ENCODE assay signal across 1 cellular context in the genomic region with DNA sequence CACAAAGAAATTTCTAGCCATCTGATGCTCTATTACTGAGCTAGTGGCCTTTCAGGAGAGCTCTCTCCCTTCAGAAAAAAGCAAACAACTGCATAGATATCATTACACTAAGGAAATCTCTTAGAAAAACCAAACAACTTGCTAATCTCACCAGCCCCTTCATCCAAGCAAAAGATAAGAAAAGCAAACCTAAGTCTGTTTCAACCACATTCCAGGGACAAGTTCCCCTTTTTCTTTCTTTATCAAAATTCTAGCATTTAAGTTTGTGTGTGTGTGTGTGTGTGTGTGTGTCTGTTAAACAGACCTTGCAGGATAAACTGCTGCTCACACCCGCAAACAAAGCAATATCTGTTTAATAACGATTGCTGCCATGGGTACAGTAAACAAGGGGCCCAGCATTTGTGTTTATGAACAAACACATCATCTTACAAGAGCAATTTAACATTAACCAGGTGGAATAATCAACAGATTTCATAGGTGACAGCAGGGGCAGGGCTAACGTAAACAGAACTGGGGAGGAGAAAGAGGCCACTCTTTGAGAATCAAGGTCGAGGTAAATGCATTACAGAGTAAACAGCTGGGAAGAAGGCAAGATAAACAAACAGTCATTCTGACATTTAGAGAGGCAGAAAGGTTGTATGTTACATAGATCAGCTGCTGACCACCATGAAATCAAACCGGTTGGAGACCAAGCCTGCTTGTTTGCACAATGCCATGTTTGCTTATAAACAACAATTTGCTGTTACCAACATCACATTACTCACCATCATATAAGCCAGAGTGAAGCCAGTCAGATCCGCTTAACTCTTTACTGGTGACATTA.
TF ChIP-seq lines count a peak whose summit lies in the region.

No MANE protein-coding gene starts in this region.

TF ChIP-seq in HepG2, 621 proteins besides CTCF, POLR2A, EP300 and RAD21 (continued from another document and continues in another):
- TF ChIP-seq, protein P1, sequence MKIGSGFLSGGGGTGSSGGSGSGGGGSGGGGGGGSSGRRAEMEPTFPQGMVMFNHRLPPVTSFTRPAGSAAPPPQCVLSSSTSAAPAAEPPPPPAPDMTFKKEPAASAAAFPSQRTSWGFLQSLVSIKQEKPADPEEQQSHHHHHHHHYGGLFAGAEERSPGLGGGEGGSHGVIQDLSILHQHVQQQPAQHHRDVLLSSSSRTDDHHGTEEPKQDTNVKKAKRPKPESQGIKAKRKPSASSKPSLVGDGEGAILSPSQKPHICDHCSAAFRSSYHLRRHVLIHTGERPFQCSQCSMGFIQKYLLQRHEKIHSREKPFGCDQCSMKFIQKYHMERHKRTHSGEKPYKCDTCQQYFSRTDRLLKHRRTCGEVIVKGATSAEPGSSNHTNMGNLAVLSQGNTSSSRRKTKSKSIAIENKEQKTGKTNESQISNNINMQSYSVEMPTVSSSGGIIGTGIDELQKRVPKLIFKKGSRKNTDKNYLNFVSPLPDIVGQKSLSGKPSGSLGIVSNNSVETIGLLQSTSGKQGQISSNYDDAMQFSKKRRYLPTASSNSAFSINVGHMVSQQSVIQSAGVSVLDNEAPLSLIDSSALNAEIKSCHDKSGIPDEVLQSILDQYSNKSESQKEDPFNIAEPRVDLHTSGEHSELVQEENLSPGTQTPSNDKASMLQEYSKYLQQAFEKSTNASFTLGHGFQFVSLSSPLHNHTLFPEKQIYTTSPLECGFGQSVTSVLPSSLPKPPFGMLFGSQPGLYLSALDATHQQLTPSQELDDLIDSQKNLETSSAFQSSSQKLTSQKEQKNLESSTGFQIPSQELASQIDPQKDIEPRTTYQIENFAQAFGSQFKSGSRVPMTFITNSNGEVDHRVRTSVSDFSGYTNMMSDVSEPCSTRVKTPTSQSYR (CRISPR knock-in tag; IDR thresholded peaks at IDR 0.05; ENCODE audit: borderline replicate concordance) = peak; percentile 43; the same call in 1 of the 2 replicates
- TF ChIP-seq POLR2G (IDR thresholded peaks at IDR 0.05; ENCODE audit: low read depth, low read length) (no peak), PRMT3 (CRISPR knock-in tag; IDR thresholded peaks at IDR 0.05; ENCODE audit: borderline replicate concordance, low read depth) (peak; percentile 74; the same call in 1 of the 2 replicates), TBX3 (IDR thresholded peaks at IDR 0.05; ENCODE audit: borderline replicate concordance) (peak; percentile 100), FLYWCH1 (CRISPR knock-in tag; IDR thresholded peaks at IDR 0.05) (no peak), CAMTA2 (CRISPR knock-in tag; IDR thresholded peaks at IDR 0.05; ENCODE audit: borderline replicate concordance) (no peak), PCBP2 (optimal IDR thresholded peaks at IDR 0.05; ENCODE audit: low read depth, low read length, poor library complexity, severe bottlenecking) (no peak), MAFG (CRISPR knock-in tag; IDR thresholded peaks at IDR 0.05) (no peak), ZNF329 (CRISPR knock-in tag; IDR thresholded peaks at IDR 0.05; ENCODE audit: low read depth) (peak; percentile 69; the same call in 1 of the 2 replicates), ZNF839 (CRISPR knock-in tag; IDR thresholded peaks at IDR 0.05; ENCODE audit: borderline replicate concordance) (no peak), ZNF703 (CRISPR knock-in tag; IDR thresholded peaks at IDR 0.05; ENCODE audit: borderline replicate concordance) (peak; percentile 99), REPIN1 (CRISPR knock-in tag; IDR thresholded peaks at IDR 0.05; ENCODE audit: borderline replicate concordance, low read depth) (peak; percentile 90), FOXM1 (CRISPR knock-in tag; IDR thresholded peaks at IDR 0.05) (no peak), TBX2 (CRISPR knock-in tag; IDR thresholded peaks at IDR 0.05; ENCODE audit: borderline replicate concordance) (peak; percentile 100), ZNF530 (CRISPR knock-in tag; IDR thresholded peaks at IDR 0.05; ENCODE audit: low read depth) (no peak), ATM (IDR thresholded peaks at IDR 0.05; ENCODE audit: borderline replicate concordance) (no peak), ZNF10 (CRISPR knock-in tag; IDR thresholded peaks at IDR 0.05; ENCODE audit: borderline replicate concordance, low read depth) (no peak), ZNF143 (CRISPR knock-in tag; IDR thresholded peaks at IDR 0.05) (no peak), ZNF441 (CRISPR knock-in tag; IDR thresholded peaks at IDR 0.05; ENCODE audit: borderline replicate concordance) (peak; percentile 82), KDM1A (CRISPR knock-in tag; IDR thresholded peaks at IDR 0.05) (peak; percentile 12; the same call in 1 of the 2 replicates), MLLT10 (CRISPR knock-in tag; IDR thresholded peaks at IDR 0.05) (no peak), ZBTB42 (CRISPR knock-in tag; IDR thresholded peaks at IDR 0.05) (no peak), KLF15 (CRISPR knock-in tag; IDR thresholded peaks at IDR 0.05; ENCODE audit: borderline replicate concordance) (no peak), DNMT1 (CRISPR knock-in tag; IDR thresholded peaks at IDR 0.05) (no peak), HNRNPL (IDR thresholded peaks at IDR 0.05; ENCODE audit: low read depth, low read length) (no peak), FOXA3 (CRISPR knock-in tag; IDR thresholded peaks at IDR 0.05) (peak; percentile 98), MYNN (CRISPR knock-in tag; IDR thresholded peaks at IDR 0.05; ENCODE audit: low read depth) (no peak), ZNF224 (CRISPR knock-in tag; IDR thresholded peaks at IDR 0.05) (no peak), HNRNPLL (IDR thresholded peaks at IDR 0.05; ENCODE audit: low read depth, low read length, poor library complexity, severe bottlenecking) (no peak), TARDBP (CRISPR knock-in tag; IDR thresholded peaks at IDR 0.05) (peak; percentile 89), CREM (IDR thresholded peaks at IDR 0.05) (peak; percentile 96), CREM (CRISPR knock-in tag; IDR thresholded peaks at IDR 0.05) (no peak), ZNF790 (CRISPR knock-in tag; IDR thresholded peaks at IDR 0.05; ENCODE audit: borderline replicate concordance) (no peak), MYC (CRISPR knock-in tag; IDR thresholded peaks at IDR 0.05; ENCODE audit: borderline replicate concordance) (no peak), IKZF4 (CRISPR knock-in tag; IDR thresholded peaks at IDR 0.05; ENCODE audit: borderline replicate concordance, low read depth, not compliant biosample characterization) (no peak), HNF4A (CRISPR knock-in tag; IDR thresholded peaks at IDR 0.05) (peak; percentile 66), ZNF746 (CRISPR knock-in tag; IDR thresholded peaks at IDR 0.05) (peak; percentile 88; the same call in 1 of the 2 replicates)
- TF ChIP-seq, protein P2, sequence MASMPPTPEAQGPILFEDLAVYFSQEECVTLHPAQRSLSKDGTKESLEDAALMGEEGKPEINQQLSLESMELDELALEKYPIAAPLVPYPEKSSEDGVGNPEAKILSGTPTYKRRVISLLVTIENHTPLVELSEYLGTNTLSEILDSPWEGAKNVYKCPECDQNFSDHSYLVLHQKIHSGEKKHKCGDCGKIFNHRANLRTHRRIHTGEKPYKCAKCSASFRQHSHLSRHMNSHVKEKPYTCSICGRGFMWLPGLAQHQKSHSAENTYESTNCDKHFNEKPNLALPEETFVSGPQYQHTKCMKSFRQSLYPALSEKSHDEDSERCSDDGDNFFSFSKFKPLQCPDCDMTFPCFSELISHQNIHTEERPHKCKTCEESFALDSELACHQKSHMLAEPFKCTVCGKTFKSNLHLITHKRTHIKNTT (CRISPR knock-in tag; IDR thresholded peaks at IDR 0.05) = no peak
- TF ChIP-seq, protein P3, sequence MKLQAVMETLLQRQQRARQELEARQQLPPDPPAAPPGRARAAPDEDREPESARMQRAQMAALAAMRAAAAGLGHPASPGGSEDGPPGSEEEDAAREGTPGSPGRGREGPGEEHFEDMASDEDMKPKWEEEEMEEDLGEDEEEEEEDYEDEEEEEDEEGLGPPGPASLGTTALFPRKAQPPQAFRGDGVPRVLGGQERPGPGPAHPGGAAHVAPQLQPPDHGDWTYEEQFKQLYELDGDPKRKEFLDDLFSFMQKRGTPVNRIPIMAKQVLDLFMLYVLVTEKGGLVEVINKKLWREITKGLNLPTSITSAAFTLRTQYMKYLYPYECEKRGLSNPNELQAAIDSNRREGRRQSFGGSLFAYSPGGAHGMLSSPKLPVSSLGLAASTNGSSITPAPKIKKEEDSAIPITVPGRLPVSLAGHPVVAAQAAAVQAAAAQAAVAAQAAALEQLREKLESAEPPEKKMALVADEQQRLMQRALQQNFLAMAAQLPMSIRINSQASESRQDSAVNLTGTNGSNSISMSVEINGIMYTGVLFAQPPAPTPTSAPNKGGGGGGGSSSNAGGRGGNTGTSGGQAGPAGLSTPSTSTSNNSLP (IDR thresholded peaks at IDR 0.05; ENCODE audit: low read depth, low read length) = peak; percentile 100
- TF ChIP-seq, protein P4, sequence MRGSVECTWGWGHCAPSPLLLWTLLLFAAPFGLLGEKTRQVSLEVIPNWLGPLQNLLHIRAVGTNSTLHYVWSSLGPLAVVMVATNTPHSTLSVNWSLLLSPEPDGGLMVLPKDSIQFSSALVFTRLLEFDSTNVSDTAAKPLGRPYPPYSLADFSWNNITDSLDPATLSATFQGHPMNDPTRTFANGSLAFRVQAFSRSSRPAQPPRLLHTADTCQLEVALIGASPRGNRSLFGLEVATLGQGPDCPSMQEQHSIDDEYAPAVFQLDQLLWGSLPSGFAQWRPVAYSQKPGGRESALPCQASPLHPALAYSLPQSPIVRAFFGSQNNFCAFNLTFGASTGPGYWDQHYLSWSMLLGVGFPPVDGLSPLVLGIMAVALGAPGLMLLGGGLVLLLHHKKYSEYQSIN (CRISPR knock-in tag; IDR thresholded peaks at IDR 0.05; ENCODE audit: borderline replicate concordance) = no peak
- TF ChIP-seq, protein P5, sequence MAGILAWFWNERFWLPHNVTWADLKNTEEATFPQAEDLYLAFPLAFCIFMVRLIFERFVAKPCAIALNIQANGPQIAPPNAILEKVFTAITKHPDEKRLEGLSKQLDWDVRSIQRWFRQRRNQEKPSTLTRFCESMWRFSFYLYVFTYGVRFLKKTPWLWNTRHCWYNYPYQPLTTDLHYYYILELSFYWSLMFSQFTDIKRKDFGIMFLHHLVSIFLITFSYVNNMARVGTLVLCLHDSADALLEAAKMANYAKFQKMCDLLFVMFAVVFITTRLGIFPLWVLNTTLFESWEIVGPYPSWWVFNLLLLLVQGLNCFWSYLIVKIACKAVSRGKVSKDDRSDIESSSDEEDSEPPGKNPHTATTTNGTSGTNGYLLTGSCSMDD (CRISPR knock-in tag; IDR thresholded peaks at IDR 0.05) = no peak
- TF ChIP-seq, protein P6, sequence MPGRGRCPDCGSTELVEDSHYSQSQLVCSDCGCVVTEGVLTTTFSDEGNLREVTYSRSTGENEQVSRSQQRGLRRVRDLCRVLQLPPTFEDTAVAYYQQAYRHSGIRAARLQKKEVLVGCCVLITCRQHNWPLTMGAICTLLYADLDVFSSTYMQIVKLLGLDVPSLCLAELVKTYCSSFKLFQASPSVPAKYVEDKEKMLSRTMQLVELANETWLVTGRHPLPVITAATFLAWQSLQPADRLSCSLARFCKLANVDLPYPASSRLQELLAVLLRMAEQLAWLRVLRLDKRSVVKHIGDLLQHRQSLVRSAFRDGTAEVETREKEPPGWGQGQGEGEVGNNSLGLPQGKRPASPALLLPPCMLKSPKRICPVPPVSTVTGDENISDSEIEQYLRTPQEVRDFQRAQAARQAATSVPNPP (CRISPR knock-in tag; IDR thresholded peaks at IDR 0.05) = peak; percentile 96
- TF ChIP-seq, protein P7, sequence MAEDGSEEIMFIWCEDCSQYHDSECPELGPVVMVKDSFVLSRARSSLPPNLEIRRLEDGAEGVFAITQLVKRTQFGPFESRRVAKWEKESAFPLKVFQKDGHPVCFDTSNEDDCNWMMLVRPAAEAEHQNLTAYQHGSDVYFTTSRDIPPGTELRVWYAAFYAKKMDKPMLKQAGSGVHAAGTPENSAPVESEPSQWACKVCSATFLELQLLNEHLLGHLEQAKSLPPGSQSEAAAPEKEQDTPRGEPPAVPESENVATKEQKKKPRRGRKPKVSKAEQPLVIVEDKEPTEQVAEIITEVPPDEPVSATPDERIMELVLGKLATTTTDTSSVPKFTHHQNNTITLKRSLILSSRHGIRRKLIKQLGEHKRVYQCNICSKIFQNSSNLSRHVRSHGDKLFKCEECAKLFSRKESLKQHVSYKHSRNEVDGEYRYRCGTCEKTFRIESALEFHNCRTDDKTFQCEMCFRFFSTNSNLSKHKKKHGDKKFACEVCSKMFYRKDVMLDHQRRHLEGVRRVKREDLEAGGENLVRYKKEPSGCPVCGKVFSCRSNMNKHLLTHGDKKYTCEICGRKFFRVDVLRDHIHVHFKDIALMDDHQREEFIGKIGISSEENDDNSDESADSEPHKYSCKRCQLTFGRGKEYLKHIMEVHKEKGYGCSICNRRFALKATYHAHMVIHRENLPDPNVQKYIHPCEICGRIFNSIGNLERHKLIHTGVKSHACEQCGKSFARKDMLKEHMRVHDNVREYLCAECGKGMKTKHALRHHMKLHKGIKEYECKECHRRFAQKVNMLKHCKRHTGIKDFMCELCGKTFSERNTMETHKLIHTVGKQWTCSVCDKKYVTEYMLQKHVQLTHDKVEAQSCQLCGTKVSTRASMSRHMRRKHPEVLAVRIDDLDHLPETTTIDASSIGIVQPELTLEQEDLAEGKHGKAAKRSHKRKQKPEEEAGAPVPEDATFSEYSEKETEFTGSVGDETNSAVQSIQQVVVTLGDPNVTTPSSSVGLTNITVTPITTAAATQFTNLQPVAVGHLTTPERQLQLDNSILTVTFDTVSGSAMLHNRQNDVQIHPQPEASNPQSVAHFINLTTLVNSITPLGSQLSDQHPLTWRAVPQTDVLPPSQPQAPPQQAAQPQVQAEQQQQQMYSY (CRISPR knock-in tag; IDR thresholded peaks at IDR 0.05) = no peak
- TF ChIP-seq, protein P8, sequence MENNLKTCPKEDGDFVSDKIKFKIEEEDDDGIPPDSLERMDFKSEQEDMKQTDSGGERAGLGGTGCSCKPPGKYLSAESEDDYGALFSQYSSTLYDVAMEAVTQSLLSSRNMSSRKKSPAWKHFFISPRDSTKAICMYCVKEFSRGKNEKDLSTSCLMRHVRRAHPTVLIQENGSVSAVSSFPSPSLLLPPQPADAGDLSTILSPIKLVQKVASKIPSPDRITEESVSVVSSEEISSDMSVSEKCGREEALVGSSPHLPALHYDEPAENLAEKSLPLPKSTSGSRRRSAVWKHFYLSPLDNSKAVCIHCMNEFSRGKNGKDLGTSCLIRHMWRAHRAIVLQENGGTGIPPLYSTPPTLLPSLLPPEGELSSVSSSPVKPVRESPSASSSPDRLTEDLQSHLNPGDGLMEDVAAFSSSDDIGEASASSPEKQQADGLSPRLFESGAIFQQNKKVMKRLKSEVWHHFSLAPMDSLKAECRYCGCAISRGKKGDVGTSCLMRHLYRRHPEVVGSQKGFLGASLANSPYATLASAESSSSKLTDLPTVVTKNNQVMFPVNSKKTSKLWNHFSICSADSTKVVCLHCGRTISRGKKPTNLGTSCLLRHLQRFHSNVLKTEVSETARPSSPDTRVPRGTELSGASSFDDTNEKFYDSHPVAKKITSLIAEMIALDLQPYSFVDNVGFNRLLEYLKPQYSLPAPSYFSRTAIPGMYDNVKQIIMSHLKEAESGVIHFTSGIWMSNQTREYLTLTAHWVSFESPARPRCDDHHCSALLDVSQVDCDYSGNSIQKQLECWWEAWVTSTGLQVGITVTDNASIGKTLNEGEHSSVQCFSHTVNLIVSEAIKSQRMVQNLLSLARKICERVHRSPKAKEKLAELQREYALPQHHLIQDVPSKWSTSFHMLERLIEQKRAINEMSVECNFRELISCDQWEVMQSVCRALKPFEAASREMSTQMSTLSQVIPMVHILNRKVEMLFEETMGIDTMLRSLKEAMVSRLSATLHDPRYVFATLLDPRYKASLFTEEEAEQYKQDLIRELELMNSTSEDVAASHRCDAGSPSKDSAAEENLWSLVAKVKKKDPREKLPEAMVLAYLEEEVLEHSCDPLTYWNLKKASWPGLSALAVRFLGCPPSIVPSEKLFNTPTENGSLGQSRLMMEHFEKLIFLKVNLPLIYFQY (CRISPR knock-in tag; IDR thresholded peaks at IDR 0.05; ENCODE audit: borderline replicate concordance) = no peak
- TF ChIP-seq, protein P9, sequence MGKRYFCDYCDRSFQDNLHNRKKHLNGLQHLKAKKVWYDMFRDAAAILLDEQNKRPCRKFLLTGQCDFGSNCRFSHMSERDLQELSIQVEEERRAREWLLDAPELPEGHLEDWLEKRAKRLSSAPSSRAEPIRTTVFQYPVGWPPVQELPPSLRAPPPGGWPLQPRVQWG (CRISPR knock-in tag; IDR thresholded peaks at IDR 0.05; ENCODE audit: borderline replicate concordance, low read depth) = no peak
